13 cellular contexts compared by ENCODE assay signal in the genomic region with DNA sequence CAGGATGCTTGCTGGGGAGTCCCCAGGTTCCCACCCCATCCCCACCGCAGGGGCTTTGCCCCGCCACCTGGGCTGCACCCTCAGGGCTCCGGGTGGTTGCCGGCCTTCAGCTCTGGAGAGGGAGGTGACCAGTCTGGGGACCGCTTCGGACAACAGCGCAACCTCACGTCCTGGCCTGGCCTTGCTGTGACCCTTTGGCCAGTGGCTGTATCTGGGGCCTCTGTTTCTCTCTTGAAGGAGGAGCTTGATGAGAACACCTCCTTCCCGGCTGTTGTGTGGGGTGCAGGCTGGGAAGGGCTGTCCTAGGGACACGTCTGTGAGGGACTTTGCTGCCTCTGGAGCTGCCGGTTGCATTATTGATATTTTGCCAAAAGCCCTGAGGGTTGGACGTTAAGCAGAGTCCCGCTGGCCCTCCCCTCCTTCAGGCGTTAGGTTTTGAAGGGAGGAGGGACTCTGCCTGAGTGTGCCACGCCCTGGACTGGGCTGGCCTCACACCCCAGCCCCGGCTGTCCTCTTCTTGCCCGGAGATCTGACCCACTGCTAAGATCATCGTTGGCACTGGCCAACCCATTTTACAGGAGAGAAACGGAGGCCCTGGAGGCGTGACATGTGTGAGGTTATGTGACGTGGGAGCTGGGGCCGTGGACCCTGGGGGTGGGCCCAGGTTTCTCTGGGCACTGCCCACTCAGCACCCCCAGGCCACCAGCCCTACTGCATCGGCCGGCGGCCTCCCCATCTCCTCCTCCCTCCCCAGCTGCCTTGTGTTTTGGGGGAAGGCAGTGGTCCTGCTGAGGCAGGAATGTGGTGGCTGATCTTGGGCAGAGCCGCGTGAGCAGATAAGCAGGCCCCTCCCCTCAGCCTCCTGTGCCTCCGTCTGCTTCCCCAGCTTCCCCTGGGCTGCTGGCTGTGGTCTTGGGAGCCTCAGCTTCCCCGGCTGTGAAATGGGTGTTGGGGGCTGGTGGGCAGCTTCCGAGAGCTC. TPM values are rescaled to one million over a fixed set of nuclear protein-coding genes. Genes with fewer than 3 reads are reported as not detected.
DNase-seq lines count a peak whose midpoint lies in the region; ATAC-seq lines count a peak whose summit lies in the region.
"Had no signal": no experiment of that assay in that cellular context is flagged by ENCODE, and none has a peak within 500 bp of the region (broad histone marks: within the 10 kb centered on the region; RNA-seq: fewer than 3 reads in every experiment).

No MANE protein-coding gene starts in this region.

- H3K27me3 ChIP-seq in trophoblast cell (ENCODE audit: insufficient read depth, low read length) (no peaks in the 10 kb centered on the region), Karpas-422 (ENCODE audit: low read length) (no peaks in the 10 kb centered on the region; the same call in 1 of the 2 replicates)

- H3K79me2 ChIP-seq in trophoblast cell (ENCODE audit: control insufficient read depth, insufficient read depth, low read length, poor library complexity) (no peaks in the 10 kb centered on the region), Karpas-422 (ENCODE audit: low read length) (no peaks in the 10 kb centered on the region)

- H2AFZ ChIP-seq in trophoblast cell (ENCODE audit: insufficient read depth, low read length, poor library complexity) (no peak overlapping the region), Karpas-422 (ENCODE audit: low read length) (no peak overlapping the region)

- no peak overlapping the region for H3K23ac ChIP-seq in trophoblast cell (ENCODE audit: low read length)

- H2BK12ac ChIP-seq in trophoblast cell (ENCODE audit: low read length), result no peak overlapping the region

- H2BK5ac ChIP-seq in trophoblast cell (ENCODE audit: low read depth, low read length, poor library complexity), result no peak overlapping the region

- no peak overlapping the region for H4K8ac ChIP-seq in trophoblast cell (ENCODE audit: low read depth, low read length)

- H2AK5ac ChIP-seq in trophoblast cell (ENCODE audit: low read length), result no peak overlapping the region

- H3K9ac ChIP-seq in trophoblast cell (ENCODE audit: low read length) (no peak overlapping the region), Karpas-422 (ENCODE audit: low read length) (no peak overlapping the region)

- no peak overlapping the region for H4K91ac ChIP-seq in trophoblast cell (ENCODE audit: low read depth, low read length)

- H3K9me2 ChIP-seq in Karpas-422 (replicated peaks; ENCODE audit: insufficient read depth, low read length), result no peaks in the 10 kb centered on the region

- no CpG with 5 or more reads among the region's 30 CpGs for WGBS in trophoblast cell (ENCODE audit: extremely low coverage, insufficient coverage, insufficient read length)

- no peak overlapping the region for H2BK120ac ChIP-seq in trophoblast cell (ENCODE audit: insufficient read depth, low read length, poor library complexity)

- H3K4me2 ChIP-seq in trophoblast cell (ENCODE audit: low read length) (no peak overlapping the region), Karpas-422 (ENCODE audit: low read depth, low read length, poor library complexity, severe bottlenecking) (no peak overlapping the region)

- H3K36me3 ChIP-seq in trophoblast cell (ENCODE audit: control insufficient read depth in 1 of 2, insufficient read depth in 2 of 2, low read length in 2 of 2), result no peaks in the 10 kb centered on the region
- H3K36me3 ChIP-seq in Karpas-422 (ENCODE audit: insufficient read depth, low read length), result no peaks in the 10 kb centered on the region

- no peak overlapping the region for H3K14ac ChIP-seq in trophoblast cell (ENCODE audit: low read length)

- no peak overlapping the region for H3K4me3 ChIP-seq in trophoblast cell (ENCODE audit: low read depth, low read length)
- H3K4me3 ChIP-seq in Karpas-422 (ENCODE audit: low read length), result no peak overlapping the region

- H3K9me3 ChIP-seq in trophoblast cell (ENCODE audit: insufficient read depth, low read depth, low read length) (no peaks in the 10 kb centered on the region), Karpas-422 (ENCODE audit: low read length) (no peaks in the 10 kb centered on the region)

- DNase-seq in EL, result peak; percentile 15
- peak; percentile 89 for DNase-seq in OCI-M1 (lab: John Stamatoyannopoulos, UW)
- DNase-seq in left ventricle myocardium superior, result no peak
- no peak for DNase-seq in trophoblast cell
- no peak for DNase-seq in activated CD4-positive, alpha-beta T cell treated with anti-CD3 and anti-CD28 coated beads, Interleukin-2, amount 50 U/mL, for 1 hour
- no peak for DNase-seq in NCI-H1930 (lab: John Stamatoyannopoulos, UW)
- no peak for DNase-seq in Karpas-422
- DNase-seq in NCI-H345 (lab: John Stamatoyannopoulos, UW), result no peak
- DNase-seq: activated effector memory CD4-positive, alpha-beta T cell treated with anti-CD3 and anti-CD28 coated beads, Interleukin-2, amount 50 U/mL, for 16 hours; hippocampal formation; NCI-H2081; stimulated activated CD4-positive, alpha-beta T cell treated with anti-CD3 and anti-CD28 coated beads, Interleukin-1b, Interleukin-23, amount 100 ng/mL, for 48 hours; stimulated activated naive CD8-positive, alpha-beta T cell treated with anti-CD3 and anti-CD28 coated beads, Interleukin-15, amount 100 ng/mL, for 72 hours had no signal

- H3K4me1 ChIP-seq in trophoblast cell (ENCODE audit: control insufficient read depth in 1 of 2, insufficient read depth in 2 of 2, low read length in 2 of 2), result peaks cover 9 to 15% of the 10 kb centered on the region in 2 experiments
- peaks cover 5% of the 10 kb centered on the region for H3K4me1 ChIP-seq in Karpas-422 (ENCODE audit: low read length)

- H4K20me1 ChIP-seq in Karpas-422 (ENCODE audit: insufficient read depth, low read depth, low read length), result no peaks in the 10 kb centered on the region

- no peaks in the 10 kb centered on the region for H3K79me1 ChIP-seq in trophoblast cell (ENCODE audit: low read length)

- H3K27ac ChIP-seq in trophoblast cell (ENCODE audit: low read depth, low read length), result no peak overlapping the region
- H3K27ac ChIP-seq in Karpas-422 (ENCODE audit: low read length), result no peak overlapping the region

- H3K18ac ChIP-seq in trophoblast cell (ENCODE audit: low read length), result no peak overlapping the region

- no peak overlapping the region for H4K12ac ChIP-seq in trophoblast cell (ENCODE audit: low read depth, low read length)

- intact Hi-C loops in left ventricle myocardium superior (cut with micrococcal nuclease), result no loop called here

- peak; percentile 46 for ATAC-seq in left ventricle myocardium superior
- ATAC-seq: stimulated activated naive CD8-positive, alpha-beta T cell treated with anti-CD3 and anti-CD28 coated beads, Interleukin-15, amount 100 ng/mL, for 72 hours had no signal

- H3K4ac ChIP-seq in trophoblast cell (ENCODE audit: low read depth, low read length), result peak overlapping the region; percentile 35

RNA-seq across cellular contexts. Expression of gene ZFPM1, which starts 8.5 kb away (rescaled TPM):
- 3.5 TPM for total RNA-seq in left ventricle myocardium superior
- 4.0 and 4.1 TPM in 2 replicates for polyA plus RNA-seq in trophoblast cell (2013)
- total RNA-seq in Karpas-422 (2014; rRNA removed; shearing (Covaris generic); ENCODE audit: low replicate concordance), result 0.36 and 0.75 TPM in 2 replicates

Comparison
In these comparisons a context has a peak if more than half of its experiments do, and no peak if none do; other contexts are left out.
1. DNase-seq: peak in EL (single experiment) and OCI-M1 (single experiment); none in left ventricle myocardium superior (single experiment), trophoblast cell (0 of 2), activated CD4-positive, alpha-beta T cell treated with anti-CD3 and anti-CD28 coated beads, Interleukin-2, amount 50 U/mL, for 1 hour (single experiment), NCI-H1930 (0 of 2), Karpas-422 (single experiment) and NCI-H345 (single experiment).